In the genomic region with DNA sequence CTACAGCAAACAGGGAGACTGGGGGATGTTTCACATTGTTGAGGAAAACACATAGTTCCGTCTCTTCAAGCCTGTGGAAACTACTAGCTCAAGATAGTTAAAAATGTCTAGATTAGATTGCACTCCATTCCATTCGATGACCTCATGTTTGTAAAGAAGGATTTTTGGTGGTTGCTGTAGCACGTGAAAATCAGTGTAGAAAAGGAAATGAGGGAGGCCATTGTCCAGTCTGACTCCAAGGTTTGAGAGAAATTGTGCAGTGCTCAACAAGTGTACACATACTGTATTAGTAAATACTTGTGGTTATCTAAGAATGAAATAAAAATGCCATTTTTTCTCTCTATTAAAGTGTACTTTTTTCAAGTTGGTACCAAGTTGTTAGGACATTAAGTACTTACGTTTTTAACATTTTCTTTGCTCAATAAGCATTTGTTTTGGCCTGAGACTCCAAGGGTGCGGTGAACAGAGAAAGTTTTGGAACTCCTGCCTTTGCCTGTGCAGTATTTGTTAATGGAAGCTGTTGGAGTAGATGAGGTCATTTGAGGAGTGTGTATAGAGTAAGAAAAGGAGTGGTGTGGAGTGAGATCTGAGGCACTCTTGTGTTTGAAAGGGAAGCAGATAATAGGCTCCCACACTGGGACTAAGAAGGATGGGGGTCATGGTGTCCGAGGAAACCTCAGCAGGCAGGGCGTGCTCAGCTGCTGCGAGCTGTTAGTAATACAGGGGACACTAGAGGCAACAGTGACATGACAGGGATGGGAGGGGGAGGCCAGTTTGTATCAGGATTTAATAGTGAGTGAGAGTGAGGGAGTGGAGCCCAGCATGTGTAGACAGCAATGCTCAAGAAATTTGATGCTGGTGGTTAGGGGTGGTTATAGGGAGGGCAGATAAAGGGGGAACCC, we compare ENCODE assay signal across 13 cellular contexts. TPM values are rescaled to one million over a fixed set of nuclear protein-coding genes. Genes with fewer than 3 reads are reported as not detected.
DNase-seq lines count a peak whose midpoint lies in the region; ATAC-seq, FAIRE-seq and TF ChIP-seq lines count a peak whose summit lies in the region.
"Had no signal": no experiment of that assay in that cellular context is flagged by ENCODE, and none has a peak within 500 bp of the region (broad histone marks: within the 10 kb centered on the region; RNA-seq: fewer than 3 reads in every experiment).

No MANE protein-coding gene starts in this region.

- no peak overlapping the region for H3K27ac ChIP-seq in mesendoderm (ENCODE audit: low read depth, low read length)

- H3K9ac ChIP-seq in mesendoderm (ENCODE audit: low read length): no peak overlapping the region

- no peak overlapping the region for H3K4me2 ChIP-seq in mesendoderm (ENCODE audit: low read length)

- H3K23ac ChIP-seq in mesendoderm (ENCODE audit: low read length): no peak overlapping the region

- H3K36me3 ChIP-seq in mesendoderm (ENCODE audit: control insufficient read depth, insufficient read depth, low read length): no peaks in the 10 kb centered on the region

- H2BK5ac ChIP-seq in mesendoderm (ENCODE audit: low read length): no peak overlapping the region

- no peak for TF ChIP-seq CTCF in AG10803 (conservative IDR thresholded peaks at IDR 0.05; ENCODE audit: low read length)
- TF ChIP-seq CTCF in epithelial cell of esophagus (IDR thresholded peaks at IDR 0.05; ENCODE audit: insufficient read depth, low read depth, low read length, missing control alignments): no peak

- H3K18ac ChIP-seq in mesendoderm (ENCODE audit: low read length): no peak overlapping the region

- peaks cover 21% of the 10 kb centered on the region for H3K79me1 ChIP-seq in mesendoderm (ENCODE audit: low read length)

- no peak for TF ChIP-seq POLR2A in GM12892 (IDR thresholded peaks at IDR 0.05; ENCODE audit: low read depth, low read length)

- H3K79me2 ChIP-seq in mesendoderm (ENCODE audit: control insufficient read depth, insufficient read depth, low read length): peaks cover 14% of the 10 kb centered on the region

- H2BK15ac ChIP-seq in mesendoderm (replicated peaks; ENCODE audit: low read depth): no peak overlapping the region

- H4K8ac ChIP-seq in mesendoderm (ENCODE audit: low read depth, low read length): no peak overlapping the region

- peaks cover 2% of the 10 kb centered on the region for H3K4me1 ChIP-seq in mesendoderm (ENCODE audit: control insufficient read depth, low read depth, low read length)

- H3K4me3 ChIP-seq in AG10803 (ENCODE audit: low read length): no peak overlapping the region
- H3K4me3 ChIP-seq in epithelial cell of esophagus (ENCODE audit: low read length): no peak overlapping the region
- no peak overlapping the region for H3K4me3 ChIP-seq in mesendoderm (ENCODE audit: low read length)

- H3K4ac ChIP-seq in mesendoderm (ENCODE audit: low read depth, low read length): no peak overlapping the region

- H3K56ac ChIP-seq in mesendoderm (ENCODE audit: low read length): peak overlapping the region; percentile 42

- FAIRE-seq in GM12892 (lab: Jason Lieb, UNC): no peak
- FAIRE-seq: RCC 7860, TTC549 had no signal

- no peaks in the 10 kb centered on the region for H3K27me3 ChIP-seq in mesendoderm (ENCODE audit: insufficient read depth, low read length, poor library complexity)

- H2BK120ac ChIP-seq in mesendoderm (ENCODE audit: low read depth, low read length): no peak overlapping the region

- no peak overlapping the region for H2AK5ac ChIP-seq in mesendoderm (ENCODE audit: low read length)

- intact Hi-C loops in head of caudate nucleus (cut with DNase I): no loop called here

- WGBS in mesendoderm (ENCODE audit: extremely low coverage, insufficient coverage, low lambda C conversion rate): no CpG with 5 or more reads among the region's 8 CpGs

- no peak overlapping the region for H4K5ac ChIP-seq in mesendoderm (ENCODE audit: low read length)

- DNase-seq in AG10803 (ENCODE audit: low read depth): peak; percentile 94
- peak; percentile 71 for DNase-seq in M059J (ENCODE audit: low read depth)
- peak; percentile 11 for DNase-seq in epithelial cell of esophagus (ENCODE audit: low read depth)
- peak; percentile 22 for DNase-seq in mesendoderm
- DNase-seq in GM12892 (ENCODE audit: insufficient read length): no peak
- no peak for DNase-seq in activated CD8-positive, alpha-beta memory T cell treated with anti-CD3 and anti-CD28 coated beads, Interleukin-2, amount 50 U/mL, for 48 hours
- no peak for DNase-seq in head of caudate nucleus
- DNase-seq: CD4-positive, CD25-positive, alpha-beta regulatory T cell; KBM-7; NCI-H2171 treated with DMSO at 0.1 percent for 48 hours had no signal

- ATAC-seq in GM18511 (IDR thresholded peaks at IDR 0.05; ENCODE audit: unreplicated experiment): no peak

RNA-seq across cellular contexts. Expression of gene WASF3, which starts 4.4 kb away (rescaled TPM):
- 4.7 and 10.1 TPM in 2 replicates for total RNA-seq in M059J (2014; rRNA removed; shearing (Covaris generic))
- polyA plus RNA-seq in mesendoderm (2013, experiment 1 of 2): 12.5 TPM
- polyA plus RNA-seq in mesendoderm (2013, experiment 2 of 2): 13.1 TPM
- 0.13 TPM for polyA plus RNA-seq in GM12892 (2012; ENCODE audit: missing spikeins)
- polyA plus RNA-seq: CD4-positive, CD25-positive, alpha-beta regulatory T cell had no signal

Comparison
In these comparisons a context has a peak if more than half of its experiments do, and no peak if none do; other contexts are left out.
1. DNase-seq: peak in AG10803 (single experiment), M059J (single experiment), epithelial cell of esophagus (single experiment) and mesendoderm (single experiment); none in GM12892 (single experiment), activated CD8-positive, alpha-beta memory T cell treated with anti-CD3 and anti-CD28 coated beads, Interleukin-2, amount 50 U/mL, for 48 hours (single experiment) and head of caudate nucleus (0 of 42).